3 cellular contexts compared by ENCODE assay signal in genomic region chr1:116573388-116574100, GRCh38.
TF ChIP-seq lines count a peak whose summit lies in the region.

No MANE protein-coding gene starts in this region.

TF ChIP-seq in IMR-90, 13 proteins besides CTCF, POLR2A, EP300 and RAD21:
- no peak for TF ChIP-seq RFX5 (IDR thresholded peaks at IDR 0.05; ENCODE audit: low read depth, low read length)
- TF ChIP-seq MAFK (IDR thresholded peaks at IDR 0.05; ENCODE audit: low read depth, low read length), result no peak
- no peak for TF ChIP-seq BHLHE40 (IDR thresholded peaks at IDR 0.05; ENCODE audit: low read depth, low read length)
- no peak for TF ChIP-seq FOS (IDR thresholded peaks at IDR 0.05; ENCODE audit: low read depth, low read length)
- no peak for TF ChIP-seq NFE2L2 (IDR thresholded peaks at IDR 0.05; ENCODE audit: low read depth, low read length)
- TF ChIP-seq, protein P1, sequence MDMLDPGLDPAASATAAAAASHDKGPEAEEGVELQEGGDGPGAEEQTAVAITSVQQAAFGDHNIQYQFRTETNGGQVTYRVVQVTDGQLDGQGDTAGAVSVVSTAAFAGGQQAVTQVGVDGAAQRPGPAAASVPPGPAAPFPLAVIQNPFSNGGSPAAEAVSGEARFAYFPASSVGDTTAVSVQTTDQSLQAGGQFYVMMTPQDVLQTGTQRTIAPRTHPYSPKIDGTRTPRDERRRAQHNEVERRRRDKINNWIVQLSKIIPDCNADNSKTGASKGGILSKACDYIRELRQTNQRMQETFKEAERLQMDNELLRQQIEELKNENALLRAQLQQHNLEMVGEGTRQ (IDR thresholded peaks at IDR 0.05; ENCODE audit: low read depth, low read length), result no peak
- no peak for TF ChIP-seq MXI1 (IDR thresholded peaks at IDR 0.05; ENCODE audit: borderline replicate concordance, low read depth, low read length)
- TF ChIP-seq MAZ (IDR thresholded peaks at IDR 0.05; ENCODE audit: borderline replicate concordance, low read depth, low read length), result no peak
- no peak for TF ChIP-seq CHD1 (IDR thresholded peaks at IDR 0.05; ENCODE audit: low read depth, low read length)
- TF ChIP-seq CEBPB (IDR thresholded peaks at IDR 0.05; ENCODE audit: low read depth, low read length), result no peak
- TF ChIP-seq SMC3 (IDR thresholded peaks at IDR 0.05; ENCODE audit: low read depth, low read length), result no peak
- TF ChIP-seq RCOR1 (IDR thresholded peaks at IDR 0.05; ENCODE audit: insufficient replicate concordance, low read length), result no peak
- TF ChIP-seq, protein P2, sequence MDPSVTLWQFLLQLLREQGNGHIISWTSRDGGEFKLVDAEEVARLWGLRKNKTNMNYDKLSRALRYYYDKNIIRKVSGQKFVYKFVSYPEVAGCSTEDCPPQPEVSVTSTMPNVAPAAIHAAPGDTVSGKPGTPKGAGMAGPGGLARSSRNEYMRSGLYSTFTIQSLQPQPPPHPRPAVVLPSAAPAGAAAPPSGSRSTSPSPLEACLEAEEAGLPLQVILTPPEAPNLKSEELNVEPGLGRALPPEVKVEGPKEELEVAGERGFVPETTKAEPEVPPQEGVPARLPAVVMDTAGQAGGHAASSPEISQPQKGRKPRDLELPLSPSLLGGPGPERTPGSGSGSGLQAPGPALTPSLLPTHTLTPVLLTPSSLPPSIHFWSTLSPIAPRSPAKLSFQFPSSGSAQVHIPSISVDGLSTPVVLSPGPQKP (IDR thresholded peaks at IDR 0.05; ENCODE audit: borderline replicate concordance, low read depth, low read length), result no peak

TF ChIP-seq in GM12878, 131 proteins besides CTCF, POLR2A, EP300 and RAD21:
- TF ChIP-seq BMI1 (IDR thresholded peaks at IDR 0.05; ENCODE audit: borderline replicate concordance) (no peak), ATF3 (IDR thresholded peaks at IDR 0.05; ENCODE audit: borderline replicate concordance, extremely low read depth, low read depth, low read length) (no peak), RCOR1 (conservative IDR thresholded peaks at IDR 0.05; ENCODE audit: low read depth, low read length) (no peak), SP1 (IDR thresholded peaks at IDR 0.05; ENCODE audit: low read depth, low read length) (no peak), RELA (IDR thresholded peaks at IDR 0.05; ENCODE audit: borderline replicate concordance, partially characterized antibody) (peak; percentile 50), HSF1 (IDR thresholded peaks at IDR 0.05; ENCODE audit: low read depth, low read length) (no peak), FOXK2 (IDR thresholded peaks at IDR 0.05) (no peak), CREB1 (IDR thresholded peaks at IDR 0.05; ENCODE audit: low read depth) (no peak), PML (IDR thresholded peaks at IDR 0.05; ENCODE audit: low read length) (no peak), TCF7 (IDR thresholded peaks at IDR 0.05; ENCODE audit: borderline replicate concordance) (peak; percentile 82), RAD51 (IDR thresholded peaks at IDR 0.05) (no peak), RUNX3 (IDR thresholded peaks at IDR 0.05; ENCODE audit: low read length) (no peak), EED (IDR thresholded peaks at IDR 0.05; ENCODE audit: low read depth) (0 out of 2 replicates have a peak, but pooled peaks have one; percentile 30), DPF2 (IDR thresholded peaks at IDR 0.05) (no peak), CBX5 (IDR thresholded peaks at IDR 0.05; ENCODE audit: low read depth) (no peak)
- TF ChIP-seq, protein P2 (IDR thresholded peaks at IDR 0.05; ENCODE audit: low read depth, low read length), result no peak
- TF ChIP-seq, protein P3, sequence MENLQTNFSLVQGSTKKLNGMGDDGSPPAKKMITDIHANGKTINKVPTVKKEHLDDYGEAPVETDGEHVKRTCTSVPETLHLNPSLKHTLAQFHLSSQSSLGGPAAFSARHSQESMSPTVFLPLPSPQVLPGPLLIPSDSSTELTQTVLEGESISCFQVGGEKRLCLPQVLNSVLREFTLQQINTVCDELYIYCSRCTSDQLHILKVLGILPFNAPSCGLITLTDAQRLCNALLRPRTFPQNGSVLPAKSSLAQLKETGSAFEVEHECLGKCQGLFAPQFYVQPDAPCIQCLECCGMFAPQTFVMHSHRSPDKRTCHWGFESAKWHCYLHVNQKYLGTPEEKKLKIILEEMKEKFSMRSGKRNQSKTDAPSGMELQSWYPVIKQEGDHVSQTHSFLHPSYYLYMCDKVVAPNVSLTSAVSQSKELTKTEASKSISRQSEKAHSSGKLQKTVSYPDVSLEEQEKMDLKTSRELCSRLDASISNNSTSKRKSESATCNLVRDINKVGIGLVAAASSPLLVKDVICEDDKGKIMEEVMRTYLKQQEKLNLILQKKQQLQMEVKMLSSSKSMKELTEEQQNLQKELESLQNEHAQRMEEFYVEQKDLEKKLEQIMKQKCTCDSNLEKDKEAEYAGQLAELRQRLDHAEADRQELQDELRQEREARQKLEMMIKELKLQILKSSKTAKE (IDR thresholded peaks at IDR 0.05; ENCODE audit: low read depth, poor library complexity, severe bottlenecking), result no peak
TF ChIP-seq in GM12878: peak in this region for 3.

TF ChIP-seq in GM23338, 12 proteins besides CTCF, POLR2A, EP300 and RAD21:
- no peak for TF ChIP-seq ZNF114 (CRISPR knock-in tag; IDR thresholded peaks at IDR 0.05)
- no peak for TF ChIP-seq EZH2phosphoT487 (IDR thresholded peaks at IDR 0.05; ENCODE audit: unreplicated experiment)
- no peak for TF ChIP-seq ZNF331 (CRISPR knock-in tag; IDR thresholded peaks at IDR 0.05; ENCODE audit: low read depth)
- TF ChIP-seq EZH2 (IDR thresholded peaks at IDR 0.05; ENCODE audit: low read depth, unreplicated experiment), result no peak
- TF ChIP-seq JUNB (IDR thresholded peaks at IDR 0.05; ENCODE audit: unreplicated experiment), result no peak
- TF ChIP-seq ETS1 (IDR thresholded peaks at IDR 0.05), result no peak
- TF ChIP-seq, protein P4, sequence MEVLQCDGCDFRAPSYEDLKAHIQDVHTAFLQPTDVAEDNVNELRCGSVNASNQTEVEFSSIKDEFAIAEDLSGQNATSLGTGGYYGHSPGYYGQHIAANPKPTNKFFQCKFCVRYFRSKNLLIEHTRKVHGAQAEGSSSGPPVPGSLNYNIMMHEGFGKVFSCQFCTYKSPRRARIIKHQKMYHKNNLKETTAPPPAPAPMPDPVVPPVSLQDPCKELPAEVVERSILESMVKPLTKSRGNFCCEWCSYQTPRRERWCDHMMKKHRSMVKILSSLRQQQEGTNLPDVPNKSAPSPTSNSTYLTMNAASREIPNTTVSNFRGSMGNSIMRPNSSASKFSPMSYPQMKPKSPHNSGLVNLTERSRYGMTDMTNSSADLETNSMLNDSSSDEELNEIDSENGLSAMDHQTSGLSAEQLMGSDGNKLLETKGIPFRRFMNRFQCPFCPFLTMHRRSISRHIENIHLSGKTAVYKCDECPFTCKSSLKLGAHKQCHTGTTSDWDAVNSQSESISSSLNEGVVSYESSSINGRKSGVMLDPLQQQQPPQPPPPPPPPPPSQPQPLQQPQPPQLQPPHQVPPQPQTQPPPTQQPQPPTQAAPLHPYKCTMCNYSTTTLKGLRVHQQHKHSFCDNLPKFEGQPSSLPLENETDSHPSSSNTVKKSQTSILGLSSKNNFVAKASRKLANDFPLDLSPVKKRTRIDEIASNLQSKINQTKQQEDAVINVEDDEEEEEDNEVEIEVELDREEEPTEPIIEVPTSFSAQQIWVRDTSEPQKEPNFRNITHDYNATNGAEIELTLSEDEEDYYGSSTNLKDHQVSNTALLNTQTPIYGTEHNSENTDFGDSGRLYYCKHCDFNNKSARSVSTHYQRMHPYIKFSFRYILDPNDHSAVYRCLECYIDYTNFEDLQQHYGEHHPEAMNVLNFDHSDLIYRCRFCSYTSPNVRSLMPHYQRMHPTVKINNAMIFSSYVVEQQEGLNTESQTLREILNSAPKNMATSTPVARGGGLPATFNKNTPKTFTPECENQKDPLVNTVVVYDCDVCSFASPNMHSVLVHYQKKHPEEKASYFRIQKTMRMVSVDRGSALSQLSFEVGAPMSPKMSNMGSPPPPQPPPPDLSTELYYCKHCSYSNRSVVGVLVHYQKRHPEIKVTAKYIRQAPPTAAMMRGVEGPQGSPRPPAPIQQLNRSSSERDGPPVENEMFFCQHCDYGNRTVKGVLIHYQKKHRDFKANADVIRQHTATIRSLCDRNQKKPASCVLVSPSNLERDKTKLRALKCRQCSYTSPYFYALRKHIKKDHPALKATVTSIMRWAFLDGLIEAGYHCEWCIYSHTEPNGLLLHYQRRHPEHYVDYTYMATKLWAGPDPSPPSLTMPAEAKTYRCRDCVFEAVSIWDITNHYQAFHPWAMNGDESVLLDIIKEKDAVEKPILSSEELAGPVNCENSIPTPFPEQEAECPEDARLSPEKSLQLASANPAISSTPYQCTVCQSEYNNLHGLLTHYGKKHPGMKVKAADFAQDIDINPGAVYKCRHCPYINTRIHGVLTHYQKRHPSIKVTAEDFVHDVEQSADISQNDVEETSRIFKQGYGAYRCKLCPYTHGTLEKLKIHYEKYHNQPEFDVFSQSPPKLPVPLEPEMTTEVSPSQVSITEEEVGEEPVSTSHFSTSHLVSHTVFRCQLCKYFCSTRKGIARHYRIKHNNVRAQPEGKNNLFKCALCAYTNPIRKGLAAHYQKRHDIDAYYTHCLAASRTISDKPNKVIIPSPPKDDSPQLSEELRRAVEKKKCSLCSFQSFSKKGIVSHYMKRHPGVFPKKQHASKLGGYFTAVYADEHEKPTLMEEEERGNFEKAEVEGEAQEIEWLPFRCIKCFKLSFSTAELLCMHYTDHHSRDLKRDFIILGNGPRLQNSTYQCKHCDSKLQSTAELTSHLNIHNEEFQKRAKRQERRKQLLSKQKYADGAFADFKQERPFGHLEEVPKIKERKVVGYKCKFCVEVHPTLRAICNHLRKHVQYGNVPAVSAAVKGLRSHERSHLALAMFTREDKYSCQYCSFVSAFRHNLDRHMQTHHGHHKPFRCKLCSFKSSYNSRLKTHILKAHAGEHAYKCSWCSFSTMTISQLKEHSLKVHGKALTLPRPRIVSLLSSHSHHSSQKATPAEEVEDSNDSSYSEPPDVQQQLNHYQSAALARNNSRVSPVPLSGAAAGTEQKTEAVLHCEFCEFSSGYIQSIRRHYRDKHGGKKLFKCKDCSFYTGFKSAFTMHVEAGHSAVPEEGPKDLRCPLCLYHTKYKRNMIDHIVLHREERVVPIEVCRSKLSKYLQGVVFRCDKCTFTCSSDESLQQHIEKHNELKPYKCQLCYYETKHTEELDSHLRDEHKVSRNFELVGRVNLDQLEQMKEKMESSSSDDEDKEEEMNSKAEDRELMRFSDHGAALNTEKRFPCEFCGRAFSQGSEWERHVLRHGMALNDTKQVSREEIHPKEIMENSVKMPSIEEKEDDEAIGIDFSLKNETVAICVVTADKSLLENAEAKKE (CRISPR knock-in tag; IDR thresholded peaks at IDR 0.05), result no peak
